Comparison of ENCODE assay signal across 16 cellular contexts in genomic region chr1:88673446-88673845, GRCh38. TPM values are rescaled to one million over a fixed set of nuclear protein-coding genes. Genes with fewer than 3 reads are reported as not detected.
DNase-seq lines count a peak whose midpoint lies in the region; ATAC-seq and TF ChIP-seq lines count a peak whose summit lies in the region.
"Had no signal": no experiment of that assay in that cellular context is flagged by ENCODE, and none has a peak within 500 bp of the region (broad histone marks: within the 10 kb centered on the region; RNA-seq: fewer than 3 reads in every experiment).

No MANE protein-coding gene starts in this region.

- H3K18ac ChIP-seq in mesenchymal stem cell (ENCODE audit: low read depth in 1 of 2, low read length in 2 of 2) = no peak overlapping the region

- POLR2A ChIA-PET in SK-N-SH (lab: Yijun Ruan, JAX) = no interaction called here

- no peak for DNase-seq in SK-N-SH
- peak; percentile 15 for DNase-seq in adipocyte (ENCODE audit: low read depth)
- no peak for DNase-seq in mesenchymal stem cell
- no peak for DNase-seq in colonic mucosa
- no peak for DNase-seq in body of pancreas
- DNase-seq in WERI-Rb-1 = no peak
- DNase-seq: AML-193; Caco-2; CD8-positive, alpha-beta memory T cell; DMS 273 treated with DMSO at 0.1 percent for 48 hours; GOT3 had no signal

- H3K9ac ChIP-seq in SK-N-SH (no peak overlapping the region), adipocyte (ENCODE audit: low read length) (no peak overlapping the region), mesenchymal stem cell (ENCODE audit: low read length) (no peak overlapping the region), colonic mucosa (ENCODE audit: low read depth in 2 of 2, low read length in 2 of 2) (no peak overlapping the region)
- H3K9ac ChIP-seq: BLaER1 had no signal

- no peak overlapping the region for H2BK12ac ChIP-seq in mesenchymal stem cell (ENCODE audit: low read length in 2 of 2)

- H2BK5ac ChIP-seq in mesenchymal stem cell (ENCODE audit: low read depth, low read length, poor library complexity, severe bottlenecking) = no peak overlapping the region

- no peaks in the 10 kb centered on the region for H3K79me1 ChIP-seq in mesenchymal stem cell (replicated peaks; ENCODE audit: low read length, poor library complexity, severe bottlenecking)

- no peak overlapping the region for H4K91ac ChIP-seq in mesenchymal stem cell (ENCODE audit: low read length)

- H3F3A ChIP-seq in SK-N-SH (replicated peaks; ENCODE audit: insufficient read depth) = peaks cover 7% of the 10 kb centered on the region

- no peak for ATAC-seq in SK-N-SH treated with all-trans-retinoic acid at 6 μM for 48 hours
- no peak for ATAC-seq in body of pancreas
- no peak for ATAC-seq in HG03565 (IDR thresholded peaks at IDR 0.05; ENCODE audit: unreplicated experiment)

- no peaks in the 10 kb centered on the region for H3K4me1 ChIP-seq in SK-N-SH (ENCODE audit: control insufficient read depth in 1 of 2, insufficient read depth in 2 of 2, low read depth in 1 of 2, low read length in 1 of 2)
- peaks cover 10% of the 10 kb centered on the region for H3K4me1 ChIP-seq in adipocyte (ENCODE audit: control insufficient read depth, insufficient read depth, low read length)
- H3K4me1 ChIP-seq in mesenchymal stem cell (ENCODE audit: control insufficient read depth, insufficient read depth, low read depth, low read length) = no peaks in the 10 kb centered on the region
- H3K4me1 ChIP-seq in colonic mucosa = no peaks in the 10 kb centered on the region
- H3K4me1 ChIP-seq in body of pancreas = no peaks in the 10 kb centered on the region
- H3K4me1 ChIP-seq: BLaER1, Caco-2, HAP-1 had no signal

- no peaks in the 10 kb centered on the region for H3K36me3 ChIP-seq in SK-N-SH (replicated peaks in 1 of 2; ENCODE audit: control insufficient read depth in 1 of 2, insufficient read depth in 2 of 2, low read length in 1 of 2)
- no peaks in the 10 kb centered on the region for H3K36me3 ChIP-seq in adipocyte (ENCODE audit: control insufficient read depth, insufficient read depth, low read length, severe bottlenecking)
- no peaks in the 10 kb centered on the region for H3K36me3 ChIP-seq in mesenchymal stem cell (ENCODE audit: control insufficient read depth in 1 of 2, insufficient read depth in 2 of 2, low read depth in 1 of 2, low read length in 2 of 2)
- no peaks in the 10 kb centered on the region for H3K36me3 ChIP-seq in colonic mucosa
- H3K36me3 ChIP-seq in body of pancreas (replicated peaks in 1 of 2; ENCODE audit: insufficient read depth in 1 of 2, low read depth in 2 of 2) = no peaks in the 10 kb centered on the region
- no peaks in the 10 kb centered on the region; the same call in 1 of the 2 replicates for H3K36me3 ChIP-seq in WERI-Rb-1
- H3K36me3 ChIP-seq: BLaER1, HAP-1 had no signal

- H2AK5ac ChIP-seq in mesenchymal stem cell (ENCODE audit: low read length, severe bottlenecking) = no peak overlapping the region

- no peak overlapping the region for H3K4ac ChIP-seq in mesenchymal stem cell (ENCODE audit: low read depth in 1 of 2, low read length in 2 of 2)

- H3K9me2 ChIP-seq in SK-N-SH = no peaks in the 10 kb centered on the region

- no peak overlapping the region for H2BK15ac ChIP-seq in mesenchymal stem cell (ENCODE audit: low read depth, poor library complexity, severe bottlenecking)

- H3K9me3 ChIP-seq in SK-N-SH (no peaks in the 10 kb centered on the region), adipocyte (ENCODE audit: control insufficient read depth, low read length) (no peaks in the 10 kb centered on the region), mesenchymal stem cell (ENCODE audit: control insufficient read depth, low read length) (no peaks in the 10 kb centered on the region), colonic mucosa (no peaks in the 10 kb centered on the region), body of pancreas (no peaks in the 10 kb centered on the region), WERI-Rb-1 (ENCODE audit: severe bottlenecking) (peaks cover 3% of the 10 kb centered on the region)
- H3K9me3 ChIP-seq: BLaER1, Caco-2, HAP-1 had no signal

- peak overlapping the region; percentile 2; the same call in 1 of the 2 replicates for H2AFZ ChIP-seq in SK-N-SH (ENCODE audit: low read depth)
- H2AFZ ChIP-seq in mesenchymal stem cell (ENCODE audit: low read depth, low read length) = no peak overlapping the region

- no peaks in the 10 kb centered on the region for H4K20me1 ChIP-seq in SK-N-SH (ENCODE audit: insufficient read depth)
- H4K20me1 ChIP-seq: BLaER1 had no signal

- H3K27me3 ChIP-seq in SK-N-SH (ENCODE audit: insufficient read depth) = no peaks in the 10 kb centered on the region
- no peaks in the 10 kb centered on the region for H3K27me3 ChIP-seq in adipocyte (replicated peaks; ENCODE audit: control insufficient read depth, insufficient read depth, low read length)
- no peaks in the 10 kb centered on the region for H3K27me3 ChIP-seq in mesenchymal stem cell (ENCODE audit: control insufficient read depth in 1 of 2, insufficient read depth in 1 of 2, low read length in 2 of 2)
- no peaks in the 10 kb centered on the region for H3K27me3 ChIP-seq in colonic mucosa
- no peaks in the 10 kb centered on the region for H3K27me3 ChIP-seq in body of pancreas
- no peaks in the 10 kb centered on the region for H3K27me3 ChIP-seq in WERI-Rb-1 (ENCODE audit: insufficient read depth, low read depth, severe bottlenecking)
- H3K27me3 ChIP-seq: BLaER1 had no signal

- no peak overlapping the region for H3K14ac ChIP-seq in mesenchymal stem cell (ENCODE audit: low read length in 2 of 2)

- TF ChIP-seq CTCF in SK-N-SH (IDR thresholded peaks at IDR 0.05) = no peak
- TF ChIP-seq CTCF in colonic mucosa (IDR thresholded peaks at IDR 0.05) = no peak
- no peak for TF ChIP-seq CTCF in body of pancreas (IDR thresholded peaks at IDR 0.05)
- TF ChIP-seq CTCF in WERI-Rb-1 (IDR thresholded peaks at IDR 0.05; ENCODE audit: low read depth, low read length) = no peak

- no peak overlapping the region for H3K23ac ChIP-seq in mesenchymal stem cell (ENCODE audit: low read length in 2 of 2)

- H3K4me3 ChIP-seq in SK-N-SH (ENCODE audit: low read depth in 2 of 2, low read length in 1 of 2) (no peak overlapping the region), adipocyte (ENCODE audit: low read length) (no peak overlapping the region), mesenchymal stem cell (ENCODE audit: insufficient read depth in 1 of 2, low read depth in 1 of 2, low read length in 2 of 2) (no peak overlapping the region), colonic mucosa (no peak overlapping the region), body of pancreas (no peak overlapping the region), WERI-Rb-1 (ENCODE audit: low read depth, low read length) (no peak overlapping the region)
- H3K4me3 ChIP-seq: BLaER1, HAP-1 had no signal

- intact Hi-C loops in colonic mucosa (cut with DNase I) = no loop called here
- intact Hi-C loops in body of pancreas (cut with DNase I) = no loop called here

- H3K4me2 ChIP-seq in SK-N-SH (no peak overlapping the region), mesenchymal stem cell (ENCODE audit: low read length, poor library complexity, severe bottlenecking) (no peak overlapping the region)
- H3K4me2 ChIP-seq: BLaER1 had no signal

- no peak for TF ChIP-seq POLR2A in body of pancreas (IDR thresholded peaks at IDR 0.05)

- H3K27ac ChIP-seq in SK-N-SH (ENCODE audit: low read depth in 2 of 2, low read length in 1 of 2) = no peak overlapping the region
- H3K27ac ChIP-seq in mesenchymal stem cell (ENCODE audit: low read length, poor library complexity, severe bottlenecking) = peak overlapping the region; percentile 43
- H3K27ac ChIP-seq in colonic mucosa = no peak overlapping the region
- H3K27ac ChIP-seq in body of pancreas = no peak overlapping the region
- no peak overlapping the region for H3K27ac ChIP-seq in WERI-Rb-1
- H3K27ac ChIP-seq: 22Rv1, BLaER1 had no signal

- CTCF ChIA-PET in SK-N-SH (lab: Yijun Ruan, JAX) = interaction anchor here (1.0 kb wide), 1 partner anchor 18 kb away, joined by 4 read pairs; no protein-coding TSS in a partner anchor

- no peak for TF ChIP-seq RAD21 in SK-N-SH (IDR thresholded peaks at IDR 0.05; ENCODE audit: low read length)

- no peak overlapping the region for H4K8ac ChIP-seq in mesenchymal stem cell (ENCODE audit: low read length)

- no peak for TF ChIP-seq EP300 in SK-N-SH (IDR thresholded peaks at IDR 0.05; ENCODE audit: borderline replicate concordance in 1 of 2, low read depth in 1 of 2, low read length in 1 of 2)

- no peak overlapping the region for H2BK120ac ChIP-seq in mesenchymal stem cell (ENCODE audit: low read depth, low read length)

- H3K79me2 ChIP-seq in SK-N-SH (ENCODE audit: insufficient read depth) = no peaks in the 10 kb centered on the region

TF ChIP-seq in SK-N-SH, 30 proteins besides CTCF, POLR2A, EP300 and RAD21 (continues in another document):
- no peak for TF ChIP-seq ELF1 (IDR thresholded peaks at IDR 0.05)
- TF ChIP-seq RCOR1 (IDR thresholded peaks at IDR 0.05; ENCODE audit: low read length) = no peak
- TF ChIP-seq TAF1 (IDR thresholded peaks at IDR 0.05; ENCODE audit: borderline replicate concordance, low read depth, low read length) = no peak
- TF ChIP-seq YY1 (IDR thresholded peaks at IDR 0.05; ENCODE audit: low read depth) = no peak
- TF ChIP-seq CHD2 (IDR thresholded peaks at IDR 0.05; ENCODE audit: low read length, partially characterized antibody) = no peak
- TF ChIP-seq TCF12 (IDR thresholded peaks at IDR 0.05) = no peak
- TF ChIP-seq JUND (IDR thresholded peaks at IDR 0.05) = no peak

TF ChIP-seq in SK-N-SH treated with all-trans-retinoic acid at 6 μM for 48 hours, 23 proteins besides CTCF, POLR2A, EP300 and RAD21 (continues in another document):
- no peak for TF ChIP-seq CSRNP3 (CRISPR knock-in tag; IDR thresholded peaks at IDR 0.05)
- no peak for TF ChIP-seq ISL1 (CRISPR knock-in tag; IDR thresholded peaks at IDR 0.05)

RNA-seq across cellular contexts. Expression of gene PKN2, which starts 10.6 kb away (rescaled TPM):
- 6.8 and 11.2 TPM in 2 replicates for polyA plus RNA-seq in SK-N-SH (2012; rRNA removed)
- polyA plus RNA-seq in SK-N-SH (2012; cell fraction: cytosol; rRNA removed) = 9.2 and 11.0 TPM in 2 replicates
- polyA plus RNA-seq in SK-N-SH (2012; cell fraction: nucleus; rRNA removed) = 11.0 and 26.6 TPM in 2 replicates
- 22.5 TPM for polyA plus RNA-seq in mesenchymal stem cell (2013, experiment 1 of 2)
- polyA plus RNA-seq in mesenchymal stem cell (2013, experiment 2 of 2) = 22.7 TPM
- total RNA-seq in colonic mucosa = 10 to 100 TPM; 41.1 to 60.5 TPM
- total RNA-seq in body of pancreas = 10 to 100 TPM; 19.8 to 22.1 TPM
